8 cellular contexts compared by ENCODE assay signal in genomic region chr11:65452806-65453490, GRCh38. TPM values are rescaled to one million over a fixed set of nuclear protein-coding genes. Genes with fewer than 3 reads are reported as not detected.
DNase-seq lines count a peak whose midpoint lies in the region; ATAC-seq and TF ChIP-seq lines count a peak whose summit lies in the region.

No MANE protein-coding gene starts in this region.

- no peaks in the 10 kb centered on the region for H3K27me3 Mint-ChIP-seq in natural killer cell treated with Interleukin-12 subunit alpha and Interleukin-12 subunit beta and Interleukin-15 and Interleukin-18, amount 100 ng/mL, for 72 hours
- no peaks in the 10 kb centered on the region for H3K27me3 Mint-ChIP-seq in natural killer cell (ENCODE audit: low read depth in 2 of 2)
- H3K27me3 Mint-ChIP-seq in activated T-helper 17 cell treated with anti-CD3 and anti-CD28 coated beads, Interleukin-2, amount 50 U/mL, for 72 hours = no peaks in the 10 kb centered on the region

- peak overlapping the region; percentile 67 to 73 for H3K27ac Mint-ChIP-seq in natural killer cell treated with Interleukin-12 subunit alpha and Interleukin-12 subunit beta and Interleukin-15 and Interleukin-18, amount 100 ng/mL, for 72 hours
- no peak overlapping the region for H3K27ac Mint-ChIP-seq in natural killer cell
- H3K27ac Mint-ChIP-seq in activated T-helper 17 cell treated with anti-CD3 and anti-CD28 coated beads, Interleukin-2, amount 50 U/mL, for 72 hours = peak overlapping the region; percentile 76

- no peak overlapping the region for H3K4me3 ChIP-seq in hepatocyte

- intact Hi-C loops in natural killer cell (cut with micrococcal nuclease) = no loop called here

- no peaks in the 10 kb centered on the region for H4K20me1 ChIP-seq in hepatocyte (ENCODE audit: insufficient read depth, poor library complexity, severe bottlenecking)

- no peak overlapping the region for H2AFZ ChIP-seq in hepatocyte

- peaks cover 14 to 32% of the 10 kb centered on the region in 2 donors for H3K4me1 Mint-ChIP-seq in natural killer cell treated with Interleukin-12 subunit alpha and Interleukin-12 subunit beta and Interleukin-15 and Interleukin-18, amount 100 ng/mL, for 72 hours (ENCODE audit: low read depth in 2 of 2)
- H3K4me1 Mint-ChIP-seq in natural killer cell = peaks cover 11 to 21% of the 10 kb centered on the region in 2 donors
- peaks cover 23% of the 10 kb centered on the region for H3K4me1 Mint-ChIP-seq in activated T-helper 17 cell treated with anti-CD3 and anti-CD28 coated beads, Interleukin-2, amount 50 U/mL, for 72 hours

- no peak overlapping the region for H3K4me3 Mint-ChIP-seq in natural killer cell treated with Interleukin-12 subunit alpha and Interleukin-12 subunit beta and Interleukin-15 and Interleukin-18, amount 100 ng/mL, for 72 hours
- H3K4me3 Mint-ChIP-seq in natural killer cell = no peak overlapping the region
- H3K4me3 Mint-ChIP-seq in activated T-helper 17 cell treated with anti-CD3 and anti-CD28 coated beads, Interleukin-2, amount 50 U/mL, for 72 hours = peak overlapping the region; percentile 90

- peak overlapping the region; percentile 79 for H3K27ac ChIP-seq in hepatocyte

- H3K4me2 ChIP-seq in hepatocyte = no peak overlapping the region

- H3K9me2 ChIP-seq in hepatocyte (replicated peaks; ENCODE audit: insufficient read depth) = no peaks in the 10 kb centered on the region

- TF ChIP-seq CTCF in natural killer cell (IDR thresholded peaks at IDR 0.05) (no peak), hepatocyte (IDR thresholded peaks at IDR 0.05; ENCODE audit: poor library complexity) (no peak)

- 60% methylated on average over 8 of the region's 8 CpGs for WGBS in hepatocyte (ENCODE audit: low lambda C conversion rate, missing lambda C conversion rate)

- no peaks in the 10 kb centered on the region for H3K27me3 ChIP-seq in hepatocyte

- ATAC-seq in natural killer cell treated with Interleukin-12 subunit alpha and Interleukin-12 subunit beta and Interleukin-15 and Interleukin-18, amount 100 ng/mL, for 72 hours = no peak
- no peak for ATAC-seq in natural killer cell
- no peak for ATAC-seq in activated T-helper 17 cell treated with anti-CD3 and anti-CD28 coated beads, Interleukin-2, amount 50 U/mL, for 72 hours (replicated peaks)
- ATAC-seq in GM19324 (IDR thresholded peaks at IDR 0.05; ENCODE audit: low FRiP score, unreplicated experiment) = no peak
- no peak for ATAC-seq in GM18520 (IDR thresholded peaks at IDR 0.05; ENCODE audit: unreplicated experiment)
- no peak for ATAC-seq in HG03442 (IDR thresholded peaks at IDR 0.05; ENCODE audit: unreplicated experiment)

- no peaks in the 10 kb centered on the region for H3K36me3 Mint-ChIP-seq in natural killer cell treated with Interleukin-12 subunit alpha and Interleukin-12 subunit beta and Interleukin-15 and Interleukin-18, amount 100 ng/mL, for 72 hours
- H3K36me3 Mint-ChIP-seq in natural killer cell = no peaks in the 10 kb centered on the region
- H3K36me3 Mint-ChIP-seq in activated T-helper 17 cell treated with anti-CD3 and anti-CD28 coated beads, Interleukin-2, amount 50 U/mL, for 72 hours (ENCODE audit: low read depth) = peaks cover 24% of the 10 kb centered on the region

- H3K4me1 ChIP-seq in hepatocyte (ENCODE audit: insufficient read depth) = peaks cover 13% of the 10 kb centered on the region

- H3K9me3 Mint-ChIP-seq in natural killer cell treated with Interleukin-12 subunit alpha and Interleukin-12 subunit beta and Interleukin-15 and Interleukin-18, amount 100 ng/mL, for 72 hours = no peaks in the 10 kb centered on the region
- no peaks in the 10 kb centered on the region for H3K9me3 Mint-ChIP-seq in natural killer cell
- H3K9me3 Mint-ChIP-seq in activated T-helper 17 cell treated with anti-CD3 and anti-CD28 coated beads, Interleukin-2, amount 50 U/mL, for 72 hours = no peaks in the 10 kb centered on the region

- H3K79me2 ChIP-seq in hepatocyte = peaks cover 30% of the 10 kb centered on the region

- H3K36me3 ChIP-seq in hepatocyte (replicated peaks; ENCODE audit: insufficient read depth, low read depth) = no peaks in the 10 kb centered on the region

- H3K9me3 ChIP-seq in hepatocyte (ENCODE audit: low read depth) = no peaks in the 10 kb centered on the region

- no peak for DNase-seq in natural killer cell treated with Interleukin-12 subunit alpha and Interleukin-12 subunit beta and Interleukin-15 and Interleukin-18, amount 100 ng/mL, for 72 hours (ENCODE audit: low spot score)
- DNase-seq in natural killer cell (no peak), hepatocyte (ENCODE audit: low spot score) (no peak), KG1 (lab: John Stamatoyannopoulos, UW) (no peak)

RNA-seq across cellular contexts. Expression of gene NEAT1, which starts 30.4 kb away (rescaled TPM):
- 100 to 1,000 TPM; 432 to 571 TPM for total RNA-seq in natural killer cell treated with Interleukin-12 subunit alpha and Interleukin-12 subunit beta and Interleukin-15 and Interleukin-18, amount 100 ng/mL, for 72 hours
- total RNA-seq in natural killer cell = 1,000 to 10,000 TPM; 1,031 to 1,768 (median 1,493) TPM
- total RNA-seq in activated T-helper 17 cell treated with anti-CD3 and anti-CD28 coated beads, Interleukin-2, amount 50 U/mL, for 72 hours = 1,000 to 10,000 TPM in 1 of 2 donors, 100 to 1,000 TPM in 1; 823 to 2,912 TPM
- 104 and 130 TPM in 2 replicates for total RNA-seq in hepatocyte
- polyA plus RNA-seq in hepatocyte = 168 and 209 TPM in 2 replicates

RNA-seq across cellular contexts. Expression of gene MALAT1, which starts 45.9 kb away (rescaled TPM):
- total RNA-seq in natural killer cell treated with Interleukin-12 subunit alpha and Interleukin-12 subunit beta and Interleukin-15 and Interleukin-18, amount 100 ng/mL, for 72 hours = 1,000 to 10,000 TPM; 6,610 to 7,236 TPM
- total RNA-seq in natural killer cell (over 10,000 TPM; 32,911 to 36,726 (median 33,502) TPM), hepatocyte (8,000 and 8,677 TPM in 2 replicates)
- over 10,000 TPM in 1 of 2 donors, 1,000 to 10,000 TPM in 1; 5,547 to 22,796 TPM for total RNA-seq in activated T-helper 17 cell treated with anti-CD3 and anti-CD28 coated beads, Interleukin-2, amount 50 U/mL, for 72 hours
- polyA plus RNA-seq in hepatocyte = 16,690 and 29,129 TPM in 2 replicates

Comparison
In these comparisons a context has a peak if more than half of its experiments do, and no peak if none do; other contexts are left out.
1. H3K27ac Mint-ChIP-seq: peak in natural killer cell treated with Interleukin-12 subunit alpha and Interleukin-12 subunit beta and Interleukin-15 and Interleukin-18, amount 100 ng/mL, for 72 hours (2 of 2) and activated T-helper 17 cell treated with anti-CD3 and anti-CD28 coated beads, Interleukin-2, amount 50 U/mL, for 72 hours (single experiment); none in natural killer cell (0 of 2).